Comparison of ENCODE assay signal across 9 cellular contexts in genomic region chr9:127283917-127284316, GRCh38. TPM values are rescaled to one million over a fixed set of nuclear protein-coding genes. Genes with fewer than 3 reads are reported as not detected.
A peak's percentile ranks its signal among the peaks of the same experiment; 100 is the strongest.
DNase-seq lines count a peak whose midpoint lies in the region; ATAC-seq and TF ChIP-seq lines count a peak whose summit lies in the region.
"Had no signal": no experiment of that assay in that cellular context is flagged by ENCODE, and none has a peak within 500 bp of the region (broad histone marks: within the 10 kb centered on the region; RNA-seq: fewer than 3 reads in every experiment).

No MANE protein-coding gene starts in this region.

- TF ChIP-seq CTCF in C4-2B (conservative IDR thresholded peaks at IDR 0.05) (peak; percentile 18), adrenal gland (IDR thresholded peaks at IDR 0.05) (peak in 4 of 6 experiments; percentile 8 to 27 (median 23)), nephron progenitor cell (IDR thresholded peaks at IDR 0.05) (no peak)

- 18 to 50% (median 29%) methylated on average over 2 of the region's 2 CpGs for WGBS in adrenal gland, 4 donors

- no peak overlapping the region for H3K4me3 Mint-ChIP-seq in nephron progenitor cell

- H3K27me3 ChIP-seq in adrenal gland = no peaks in the 10 kb centered on the region

- H3K27ac ChIP-seq in C4-2B = no peak overlapping the region
- no peak overlapping the region for H3K27ac ChIP-seq in adrenal gland
- H3K27ac ChIP-seq: HL-60 had no signal

- no peaks in the 10 kb centered on the region for H3K4me1 Mint-ChIP-seq in nephron progenitor cell

- no peaks in the 10 kb centered on the region for H3K36me3 Mint-ChIP-seq in nephron progenitor cell (ENCODE audit: low read depth)

- no peak overlapping the region for H3K27ac Mint-ChIP-seq in nephron progenitor cell

- no peak for TF ChIP-seq POLR2A in adrenal gland (IDR thresholded peaks at IDR 0.05)

- no peaks in the 10 kb centered on the region for H3K9me3 ChIP-seq in adrenal gland (replicated peaks in 1 of 3)

- intact Hi-C loops in adrenal gland (cut with DNase I) = no loop called here

- DNase-seq in HT-29 (ENCODE audit: low spot score) (peak; percentile 35), adrenal gland (peak in 6 of 7 donors; percentile 44 to 67 (median 52)), left lobe of liver (ENCODE audit: low spot score) (no peak), UCSD-AML1 (lab: John Stamatoyannopoulos, UW; ENCODE audit: unreplicated experiment) (no peak), nephron progenitor cell (no peak)
- DNase-seq in activated effector memory CD4-positive, alpha-beta T cell treated with Interleukin-2 at 50 U/mL for 16 hours = no peak

- no peaks in the 10 kb centered on the region for H3K9me3 Mint-ChIP-seq in nephron progenitor cell

- peaks cover 0 to 16% of the 10 kb centered on the region in 2 donors for H3K4me1 ChIP-seq in adrenal gland (replicated peaks in 1 of 2)

- H3K27me3 Mint-ChIP-seq in nephron progenitor cell (ENCODE audit: low read depth, poor library complexity) = peaks cover 8% of the 10 kb centered on the region

- peak; percentile 73 for ATAC-seq in left lobe of liver
- no peak for ATAC-seq in HG03139 (IDR thresholded peaks at IDR 0.05; ENCODE audit: unreplicated experiment)

- no peaks in the 10 kb centered on the region for H3K36me3 ChIP-seq in adrenal gland (replicated peaks in 1 of 2)

- H3K4me3 ChIP-seq in adrenal gland = no peak overlapping the region

RNA-seq across cellular contexts. Expression of gene GARNL3, which starts 19.3 kb away (rescaled TPM):
- 0.56 and 1.3 TPM in 2 replicates for total RNA-seq in HT-29 (2014; rRNA removed; shearing (Covaris generic))
- total RNA-seq in adrenal gland (10 to 100 TPM; 12.2 to 43.2 (median 34.4) TPM), left lobe of liver (7.4 TPM)
- 10 to 100 TPM; 13.8 to 25.9 (median 23.6) TPM for polyA plus RNA-seq in adrenal gland

Comparison
In these comparisons a context has a peak if more than half of its experiments do, and no peak if none do; other contexts are left out.
1. DNase-seq: peak in HT-29 (single experiment) and adrenal gland (6 of 7); none in left lobe of liver (single experiment), UCSD-AML1 (single experiment), nephron progenitor cell (single experiment) and activated effector memory CD4-positive, alpha-beta T cell treated with Interleukin-2 at 50 U/mL for 16 hours (single experiment).